ENCODE assay signal across 8 cellular contexts in genomic region chr7:135508853-135509588, GRCh38. TPM values are rescaled to one million over a fixed set of nuclear protein-coding genes. Genes with fewer than 3 reads are reported as not detected.
DNase-seq lines count a peak whose midpoint lies in the region; ATAC-seq, FAIRE-seq and TF ChIP-seq lines count a peak whose summit lies in the region.

No MANE protein-coding gene starts in this region.

- peak overlapping the region; percentile 94 for H3K27ac ChIP-seq in osteoblast (ENCODE audit: low read depth, low read length)

- FAIRE-seq in D721Med (lab: Jason Lieb, UNC): no peak

- H3K27me3 Mint-ChIP-seq in activated CD8-positive, alpha-beta T cell treated with anti-CD3 and anti-CD28 coated beads, Interleukin-2, amount 10 ng/mL, durations not matched to agents 7 days and 5 days (ENCODE audit: low read depth): peaks cover 1% of the 10 kb centered on the region

- peaks cover 10% of the 10 kb centered on the region for H3K36me3 Mint-ChIP-seq in activated CD8-positive, alpha-beta T cell treated with anti-CD3 and anti-CD28 coated beads, Interleukin-2, amount 10 ng/mL, durations not matched to agents 7 days and 5 days (ENCODE audit: low read depth)

- H4K20me1 ChIP-seq in osteoblast (ENCODE audit: insufficient read depth, low read length): peaks cover 17% of the 10 kb centered on the region

- no peaks in the 10 kb centered on the region for H3K9me3 Mint-ChIP-seq in activated CD8-positive, alpha-beta T cell treated with anti-CD3 and anti-CD28 coated beads, Interleukin-2, amount 10 ng/mL, durations not matched to agents 7 days and 5 days (ENCODE audit: insufficient read depth)

- H3K4me3 ChIP-seq in foreskin fibroblast (ENCODE audit: low read depth in 1 of 2, low read length in 2 of 2): peak overlapping the region; percentile 88 to 99
- peak overlapping the region; percentile 99 for H3K4me3 ChIP-seq in osteoblast (ENCODE audit: insufficient read depth, low read length)

- peak overlapping the region; percentile 100 for H3K4me2 ChIP-seq in osteoblast (ENCODE audit: insufficient read depth, low read length)

- DNase-seq in DMS 273 treated with DMSO at 0.1 percent for 48 hours (lab: John Stamatoyannopoulos, UW) (peak; percentile 74), NAMALWA (ENCODE audit: low spot score) (peak; percentile 92), foreskin fibroblast (peak in 1 of 2 donors; percentile 57), osteoblast (ENCODE audit: insufficient read length, low spot score, missing footprints) (no peak), D721Med (ENCODE audit: insufficient read length, low spot score) (no peak)
- DNase-seq in activated CD8-positive, alpha-beta T cell treated with anti-CD3 and anti-CD28 coated beads, Interleukin-2, amount 10 ng/mL, durations not matched to agents 7 days and 5 days: peak; percentile 58

- H3K27ac Mint-ChIP-seq in activated CD8-positive, alpha-beta T cell treated with anti-CD3 and anti-CD28 coated beads, Interleukin-2, amount 10 ng/mL, durations not matched to agents 7 days and 5 days: no peak overlapping the region

- H3K4me1 Mint-ChIP-seq in activated CD8-positive, alpha-beta T cell treated with anti-CD3 and anti-CD28 coated beads, Interleukin-2, amount 10 ng/mL, durations not matched to agents 7 days and 5 days (ENCODE audit: low read depth): peaks cover 16% of the 10 kb centered on the region

- ATAC-seq in GM19397 (IDR thresholded peaks at IDR 0.05; ENCODE audit: unreplicated experiment) (peak; percentile 17), HG03432 (IDR thresholded peaks at IDR 0.05; ENCODE audit: unreplicated experiment) (no peak)
- ATAC-seq in activated CD8-positive, alpha-beta T cell treated with anti-CD3 and anti-CD28 coated beads, Interleukin-2, amount 10 ng/mL, durations not matched to agents 7 days and 5 days: peak; percentile 37

- no peak for TF ChIP-seq CTCF in foreskin fibroblast (IDR thresholded peaks at IDR 0.05; ENCODE audit: low read depth, low read length)
- no peak for TF ChIP-seq CTCF in osteoblast (IDR thresholded peaks at IDR 0.05; ENCODE audit: extremely low read depth, low read depth, low read length)
- TF ChIP-seq CTCF in D721Med (IDR thresholded peaks at IDR 0.05; ENCODE audit: insufficient read depth, missing control alignments): no peak

- H2AFZ ChIP-seq in osteoblast (ENCODE audit: low read length): peak overlapping the region; percentile 99

- H3K4me1 ChIP-seq in osteoblast (ENCODE audit: insufficient read depth, low read length): peaks cover 16% of the 10 kb centered on the region

- POLR2A ChIA-PET in activated CD8-positive, alpha-beta T cell treated with anti-CD3 and anti-CD28 coated beads, Interleukin-2, amount 10 ng/mL, durations not matched to agents 7 days and 5 days (lab: Charles Lee): interaction anchor here (0.9 to 1.8 kb wide), 4 partner anchors 49 to 234 kb away, joined by 3 to 5 read pairs (median 4); partner anchors contain the start of gene NUP205

- no peaks in the 10 kb centered on the region for H3K9me3 ChIP-seq in osteoblast (ENCODE audit: low read depth, low read length)

- H3K4me3 Mint-ChIP-seq in activated CD8-positive, alpha-beta T cell treated with anti-CD3 and anti-CD28 coated beads, Interleukin-2, amount 10 ng/mL, durations not matched to agents 7 days and 5 days: no peak overlapping the region

- peaks cover 53% of the 10 kb centered on the region for H3K79me2 ChIP-seq in osteoblast (ENCODE audit: insufficient read depth, low read length)

- H3K27me3 ChIP-seq in osteoblast (ENCODE audit: insufficient read depth, low read length): no peaks in the 10 kb centered on the region

- H3K36me3 ChIP-seq in osteoblast (ENCODE audit: insufficient read depth, low read length): no peaks in the 10 kb centered on the region

- CTCF ChIA-PET in activated CD8-positive, alpha-beta T cell treated with anti-CD3 and anti-CD28 coated beads, Interleukin-2, amount 10 ng/mL, durations not matched to agents 7 days and 5 days (lab: Charles Lee): interaction anchor here (1.0 to 1.8 kb wide), 3 partner anchors 12 to 228 kb away, joined by 3 to 6 read pairs (median 5); no protein-coding TSS in a partner anchor

RNA-seq across cellular contexts. Expression of gene CNOT4, which starts 0.9 kb away (rescaled TPM):
- 10 to 100 TPM; 22.1 to 23.3 TPM for total RNA-seq in activated CD8-positive, alpha-beta T cell treated with anti-CD3 and anti-CD28 coated beads, Interleukin-2, amount 10 ng/mL, durations not matched to agents 7 days and 5 days
- 13.4 and 14.1 TPM in 2 replicates for total RNA-seq in osteoblast

RNA-seq across cellular contexts. Expression of gene NUP205, which starts 48.7 kb away (rescaled TPM):
- total RNA-seq in activated CD8-positive, alpha-beta T cell treated with anti-CD3 and anti-CD28 coated beads, Interleukin-2, amount 10 ng/mL, durations not matched to agents 7 days and 5 days: 100 to 1,000 TPM; 109 to 111 TPM
- 29.5 and 33.7 TPM in 2 replicates for total RNA-seq in osteoblast

Comparison
In these comparisons a context has a peak if more than half of its experiments do, and no peak if none do; other contexts are left out.
1. DNase-seq: peak in DMS 273 treated with DMSO at 0.1 percent for 48 hours (single experiment), NAMALWA (single experiment) and activated CD8-positive, alpha-beta T cell treated with anti-CD3 and anti-CD28 coated beads, Interleukin-2, amount 10 ng/mL, durations not matched to agents 7 days and 5 days (single experiment); none in osteoblast (single experiment) and D721Med (single experiment).